Comparison of ENCODE assay signal across 16 cellular contexts in the genomic region with DNA sequence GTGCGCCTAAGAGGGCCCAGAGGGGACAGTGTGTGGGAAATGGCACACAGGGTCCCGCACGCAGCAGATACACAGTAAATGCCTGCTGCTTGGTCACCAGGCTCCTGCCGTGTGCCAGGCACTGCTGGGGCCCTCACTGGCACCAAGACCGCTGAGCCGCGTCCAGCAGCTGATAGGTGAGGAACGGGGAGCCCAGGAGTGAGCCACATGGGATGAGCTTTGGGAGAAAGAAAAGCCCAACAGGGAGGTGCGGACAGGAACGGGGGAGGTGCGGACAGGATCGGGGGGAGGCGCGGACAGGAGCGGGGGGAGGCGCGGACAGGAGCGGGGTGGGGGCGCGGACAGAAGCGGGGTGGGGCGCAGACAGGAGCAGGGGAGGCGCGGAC. TPM values are rescaled to one million over a fixed set of nuclear protein-coding genes. Genes with fewer than 3 reads are reported as not detected.
"Had no signal": no experiment of that assay in that cellular context is flagged by ENCODE, and none has a peak within 500 bp of the region (broad histone marks: within the 10 kb centered on the region; RNA-seq: fewer than 3 reads in every experiment).

No MANE protein-coding gene starts in this region.

- H3K9me3 ChIP-seq: body of pancreas, esophagus muscularis mucosa, neutrophil had no signal

- H3K4me3 ChIP-seq: body of pancreas, coronary artery had no signal

- H3K27me3 ChIP-seq: body of pancreas, esophagus muscularis mucosa, neutrophil had no signal

- H3K27ac Mint-ChIP-seq: activated CD4-positive, alpha-beta T cell treated with anti-CD3 and anti-CD28 coated beads, Interleukin-2, amount 10 ng/mL, durations not matched to agents 7 days and 5 days; activated naive CD8-positive, alpha-beta T cell treated with anti-CD3 and anti-CD28 coated beads for 36 hours; stimulated activated naive CD8-positive, alpha-beta T cell treated with anti-CD3 and anti-CD28 coated beads, Interleukin-15, Interleukin-2, amounts not matched to agents 100 ng/mL and 50 ng/mL, for 24 hours; T-helper 2 cell treated with Interferon-gamma antibody and Interleukin-4, amounts not matched to agents 5 μg/mL and 100 μg/mL, for 36 hours had no signal

- H3K27ac ChIP-seq: neutrophil had no signal

- H3K27me3 Mint-ChIP-seq: activated CD4-positive, alpha-beta T cell treated with anti-CD3 and anti-CD28 coated beads, Interleukin-2, amount 10 ng/mL, durations not matched to agents 7 days and 5 days; activated naive CD8-positive, alpha-beta T cell treated with anti-CD3 and anti-CD28 coated beads for 36 hours; central memory CD8-positive, alpha-beta T cell; naive B cell; stimulated activated naive CD8-positive, alpha-beta T cell treated with anti-CD3 and anti-CD28 coated beads, Interleukin-15, Interleukin-2, amounts not matched to agents 100 ng/mL and 50 ng/mL, for 24 hours had no signal

- H3K9me3 Mint-ChIP-seq: activated CD4-positive, alpha-beta T cell treated with anti-CD3 and anti-CD28 coated beads, Interleukin-2, amount 10 ng/mL, durations not matched to agents 7 days and 5 days; activated naive CD8-positive, alpha-beta T cell treated with anti-CD3 and anti-CD28 coated beads for 36 hours; central memory CD8-positive, alpha-beta T cell; naive B cell; stimulated activated naive CD8-positive, alpha-beta T cell treated with anti-CD3 and anti-CD28 coated beads, Interleukin-15, Interleukin-2, amounts not matched to agents 100 ng/mL and 50 ng/mL, for 24 hours; T-helper 2 cell treated with Interferon-gamma antibody and Interleukin-4, amounts not matched to agents 5 μg/mL and 100 μg/mL, for 36 hours had no signal

- H3K4me3 Mint-ChIP-seq: activated CD4-positive, alpha-beta T cell treated with anti-CD3 and anti-CD28 coated beads, Interleukin-2, amount 10 ng/mL, durations not matched to agents 7 days and 5 days; activated naive CD8-positive, alpha-beta T cell treated with anti-CD3 and anti-CD28 coated beads for 36 hours; central memory CD8-positive, alpha-beta T cell; stimulated activated naive CD8-positive, alpha-beta T cell treated with anti-CD3 and anti-CD28 coated beads, Interleukin-15, Interleukin-2, amounts not matched to agents 100 ng/mL and 50 ng/mL, for 24 hours; T-helper 2 cell treated with Interferon-gamma antibody and Interleukin-4, amounts not matched to agents 5 μg/mL and 100 μg/mL, for 36 hours had no signal

- DNase-seq: activated CD4-positive, alpha-beta T cell treated with anti-CD3 and anti-CD28 coated beads, Interleukin-2, amount 10 ng/mL, durations not matched to agents 7 days and 5 days; activated CD4-positive, CD25-positive, alpha-beta regulatory T cell; activated CD8-positive, alpha-beta memory T cell treated with anti-CD3 and anti-CD28 coated beads, Interleukin-2, amount 50 U/mL, for 48 hours; activated naive CD8-positive, alpha-beta T cell treated with anti-CD3 and anti-CD28 coated beads for 36 hours; naive B cell; small intestine; stimulated activated CD4-positive, alpha-beta T cell treated with anti-CD3 and anti-CD28 coated beads, Interleukin-4, amount 100 ng/mL, for 4 hours; stimulated activated CD8-positive, alpha-beta memory T cell treated with anti-CD3 and anti-CD28 coated beads, Interleukin-4, amount 100 ng/mL, for 48 hours had no signal

- H3K36me3 Mint-ChIP-seq: activated naive CD8-positive, alpha-beta T cell treated with anti-CD3 and anti-CD28 coated beads for 36 hours; naive B cell had no signal

- H3K4me1 Mint-ChIP-seq: activated naive CD8-positive, alpha-beta T cell treated with anti-CD3 and anti-CD28 coated beads for 36 hours; central memory CD8-positive, alpha-beta T cell; naive B cell had no signal

- H3K36me3 ChIP-seq: neutrophil had no signal

RNA-seq across cellular contexts. Expression of a gene that starts 40.0 kb away (rescaled TPM):
- total RNA-seq: activated CD4-positive, alpha-beta T cell treated with anti-CD3 and anti-CD28 coated beads, Interleukin-2, amount 10 ng/mL, durations not matched to agents 7 days and 5 days; activated naive CD8-positive, alpha-beta T cell treated with anti-CD3 and anti-CD28 coated beads for 36 hours; esophagus muscularis mucosa; glomerular endothelial cell had no signal
